10 cellular contexts compared by ENCODE assay signal in genomic region chr18:58400337-58400885, GRCh38.
A peak's percentile ranks its signal among the peaks of the same experiment; 100 is the strongest.
DNase-seq lines count a peak whose midpoint lies in the region; TF ChIP-seq lines count a peak whose summit lies in the region.
"Had no signal": no experiment of that assay in that cellular context is flagged by ENCODE, and none has a peak within 500 bp of the region (broad histone marks: within the 10 kb centered on the region; RNA-seq: fewer than 3 reads in every experiment).

No MANE protein-coding gene starts in this region.

- no peak overlapping the region for H3K9ac ChIP-seq in neural cell (ENCODE audit: low read length)

- no peaks in the 10 kb centered on the region for H3K36me3 Mint-ChIP-seq in activated naive CD4-positive, alpha-beta T cell treated with anti-CD3 and anti-CD28 coated beads, Interleukin-2, amount 50 U/mL, for 24 hours

- H3K27ac Mint-ChIP-seq in activated naive CD4-positive, alpha-beta T cell treated with anti-CD3 and anti-CD28 coated beads, Interleukin-2, amount 50 U/mL, for 24 hours: peak overlapping the region; percentile 10

- no peaks in the 10 kb centered on the region for H3K27me3 ChIP-seq in neural cell (ENCODE audit: insufficient read depth, low read depth, low read length)
- no peaks in the 10 kb centered on the region for H3K27me3 ChIP-seq in uterus

- H3K36me3 ChIP-seq in neural cell (ENCODE audit: insufficient read depth, low read length) (no peaks in the 10 kb centered on the region), uterus (no peaks in the 10 kb centered on the region)

- H3K9me3 ChIP-seq in neural cell (ENCODE audit: low read length): no peaks in the 10 kb centered on the region
- H3K9me3 ChIP-seq in uterus: no peaks in the 10 kb centered on the region

- no peaks in the 10 kb centered on the region for H4K20me1 ChIP-seq in neural cell (ENCODE audit: insufficient read depth)

- H3K27me3 Mint-ChIP-seq in activated naive CD4-positive, alpha-beta T cell treated with anti-CD3 and anti-CD28 coated beads, Interleukin-2, amount 50 U/mL, for 24 hours: no peaks in the 10 kb centered on the region

- intact Hi-C loops in uterus (cut with DNase I; ENCODE audit: low total_unique reads): no loop called here

- H3K4me1 ChIP-seq in uterus: no peaks in the 10 kb centered on the region

- TF ChIP-seq POLR2A in uterus (IDR thresholded peaks at IDR 0.05): no peak

- no peaks in the 10 kb centered on the region for H3K9me3 Mint-ChIP-seq in activated naive CD4-positive, alpha-beta T cell treated with anti-CD3 and anti-CD28 coated beads, Interleukin-2, amount 50 U/mL, for 24 hours

- H3K4me2 ChIP-seq in neural cell (ENCODE audit: low read length): no peak overlapping the region

- no peak for TF ChIP-seq EP300 in neural cell (conservative IDR thresholded peaks at IDR 0.05; ENCODE audit: poor library complexity, severe bottlenecking)

- H3K9me2 ChIP-seq in neural cell (ENCODE audit: insufficient read depth, low read length): no peaks in the 10 kb centered on the region

- TF ChIP-seq CTCF in HFF-Myc (IDR thresholded peaks at IDR 0.05; ENCODE audit: low read depth, low read length, missing control alignments) (no peak), neural cell (IDR thresholded peaks at IDR 0.05; ENCODE audit: poor library complexity, severe bottlenecking) (peak; percentile 0), uterus (IDR thresholded peaks at IDR 0.05) (no peak)

- peaks cover 3% of the 10 kb centered on the region for H3F3A ChIP-seq in neural cell (ENCODE audit: insufficient read depth, low read length, poor library complexity, severe bottlenecking)

- no peak for TF ChIP-seq RAD21 in neural cell (conservative IDR thresholded peaks at IDR 0.05)

- H3K4me1 Mint-ChIP-seq in activated naive CD4-positive, alpha-beta T cell treated with anti-CD3 and anti-CD28 coated beads, Interleukin-2, amount 50 U/mL, for 24 hours: peaks cover 27% of the 10 kb centered on the region

- no peaks in the 10 kb centered on the region for H3K79me2 ChIP-seq in neural cell (replicated peaks; ENCODE audit: insufficient read depth, low read length)

- peak overlapping the region; percentile 13 for H3K4me3 Mint-ChIP-seq in activated naive CD4-positive, alpha-beta T cell treated with anti-CD3 and anti-CD28 coated beads, Interleukin-2, amount 50 U/mL, for 24 hours

- H2AFZ ChIP-seq in neural cell (ENCODE audit: low read depth, low read length): no peak overlapping the region

- H3K4me3 ChIP-seq in HFF-Myc (replicated peaks; ENCODE audit: low read depth, low read length): no peak overlapping the region
- no peak overlapping the region for H3K4me3 ChIP-seq in neural cell (ENCODE audit: low read length)
- no peak overlapping the region for H3K4me3 ChIP-seq in uterus

- H3K27ac ChIP-seq in neural cell (ENCODE audit: low read length) (no peak overlapping the region), uterus (no peak overlapping the region)

- peak; percentile 31 for DNase-seq in DMS153 (lab: John Stamatoyannopoulos, UW)
- no peak for DNase-seq in DMS153 treated with DMSO at 0.1 percent for 48 hours (lab: John Stamatoyannopoulos, UW; ENCODE audit: unreplicated experiment)
- peak; percentile 78 for DNase-seq in HFF-Myc (ENCODE audit: extremely low read depth, low read depth)
- no peak for DNase-seq in NCI-H1417 (lab: John Stamatoyannopoulos, UW)
- DNase-seq in NOMO-1 treated with dmso at 0.1 percent for 144 hours (lab: John Stamatoyannopoulos, UW; ENCODE audit: unreplicated experiment): no peak
- DNase-seq in uterus: no peak
- DNase-seq: IMR-90, NCI-H2081 treated with DMSO at 0.1 percent for 48 hours had no signal

TF ChIP-seq in neural cell, 6 proteins besides CTCF, POLR2A, EP300 and RAD21:
- no peak for TF ChIP-seq TAF1 (IDR thresholded peaks at IDR 0.05; ENCODE audit: low read depth)
- no peak for TF ChIP-seq SMC3 (conservative IDR thresholded peaks at IDR 0.05; ENCODE audit: poor library complexity)
- TF ChIP-seq EZH2 (IDR thresholded peaks at IDR 0.05; ENCODE audit: borderline replicate concordance, insufficient read depth, low read length, poor library complexity, severe bottlenecking): no peak
- TF ChIP-seq POLR2AphosphoS5 (IDR thresholded peaks at IDR 0.05): no peak
- no peak for TF ChIP-seq MXI1 (conservative IDR thresholded peaks at IDR 0.05; ENCODE audit: poor library complexity, severe bottlenecking)
- TF ChIP-seq REST (IDR thresholded peaks at IDR 0.05; ENCODE audit: borderline replicate concordance): no peak

Comparison
In these comparisons a context has a peak if more than half of its experiments do, and no peak if none do; other contexts are left out.
1. DNase-seq: peak in DMS153 (single experiment) and HFF-Myc (single experiment); none in DMS153 treated with DMSO at 0.1 percent for 48 hours (single experiment), NCI-H1417 (0 of 3), NOMO-1 treated with dmso at 0.1 percent for 144 hours (single experiment) and uterus (0 of 2).